Comparison of ENCODE assay signal across 17 cellular contexts in genomic region chr11:15093432-15093831, GRCh38. TPM values are rescaled to one million over a fixed set of nuclear protein-coding genes. Genes with fewer than 3 reads are reported as not detected.
DNase-seq lines count a peak whose midpoint lies in the region; ATAC-seq and TF ChIP-seq lines count a peak whose summit lies in the region.
"Had no signal": no experiment of that assay in that cellular context is flagged by ENCODE, and none has a peak within 500 bp of the region (broad histone marks: within the 10 kb centered on the region; RNA-seq: fewer than 3 reads in every experiment).

No MANE protein-coding gene starts in this region.

- WGBS in endodermal cell (ENCODE audit: insufficient coverage in 1 of 2, insufficient read length in 1 of 2), 2 experiments: 91 to 100% methylated on average over 2 of the region's 2 CpGs

- H3K36me3 ChIP-seq in endodermal cell (ENCODE audit: control insufficient read depth, insufficient read depth, low read length): no peaks in the 10 kb centered on the region
- H3K36me3 ChIP-seq: brain microvascular endothelial cell, MG63, thyroid gland had no signal

- TF ChIP-seq POLR2A in NB4 (IDR thresholded peaks at IDR 0.05; ENCODE audit: extremely low read depth, insufficient read length): no peak

- H3K27ac ChIP-seq in endodermal cell (ENCODE audit: low read depth, low read length): no peak overlapping the region
- H3K27ac ChIP-seq: brain microvascular endothelial cell, thyroid gland, VCaP had no signal

- peak; percentile 30 for DNase-seq in NB4 (ENCODE audit: low read depth)
- DNase-seq in NCI-H345 (lab: John Stamatoyannopoulos, UW): no peak
- DNase-seq in GM19240 (ENCODE audit: insufficient read length, low spot score): no peak
- no peak for DNase-seq in endodermal cell
- no peak for DNase-seq in AG20443 (ENCODE audit: low spot score)
- DNase-seq: brain microvascular endothelial cell; effector CD4-positive, alpha-beta T cell; left ventricle myocardium superior; MG63; SK-N-SH; thyroid gland had no signal

- no peaks in the 10 kb centered on the region for H3K4me1 ChIP-seq in endodermal cell (ENCODE audit: control insufficient read depth, insufficient read depth, low read length)
- H3K4me1 ChIP-seq: thyroid gland had no signal

- H3K9me3 Mint-ChIP-seq in endodermal cell: peaks cover 2% of the 10 kb centered on the region
- H3K9me3 Mint-ChIP-seq: nephron had no signal

- H3K4me1 Mint-ChIP-seq in endodermal cell: peaks cover 2% of the 10 kb centered on the region
- H3K4me1 Mint-ChIP-seq: nephron had no signal

- H3K4me3 ChIP-seq in NB4 (ENCODE audit: low read depth, low read length): no peak overlapping the region
- no peak overlapping the region for H3K4me3 ChIP-seq in endodermal cell (ENCODE audit: low read length)
- H3K4me3 ChIP-seq: MG63, thyroid gland had no signal

- H3K27me3 ChIP-seq in endodermal cell (ENCODE audit: control insufficient read depth, insufficient read depth, low read length, poor library complexity, severe bottlenecking): no peaks in the 10 kb centered on the region
- H3K27me3 ChIP-seq: brain microvascular endothelial cell, MG63, thyroid gland had no signal

- no peak for TF ChIP-seq CTCF in NB4 (IDR thresholded peaks at IDR 0.05; ENCODE audit: low read depth, low read length)
- no peak for TF ChIP-seq CTCF in endodermal cell (conservative IDR thresholded peaks at IDR 0.05)

- no peaks in the 10 kb centered on the region for H3K36me3 Mint-ChIP-seq in endodermal cell (ENCODE audit: low read depth)

- H3K27ac Mint-ChIP-seq in endodermal cell: no peak overlapping the region
- H3K27ac Mint-ChIP-seq: nephron had no signal

- peak; percentile 69 for ATAC-seq in GM18511 (IDR thresholded peaks at IDR 0.05; ENCODE audit: unreplicated experiment)
- ATAC-seq in GM19468 (IDR thresholded peaks at IDR 0.05; ENCODE audit: extremely low read depth, unreplicated experiment): peak; percentile 68
- ATAC-seq in HG02973 (IDR thresholded peaks at IDR 0.05; ENCODE audit: unreplicated experiment): peak; percentile 86
- ATAC-seq: left ventricle myocardium superior had no signal

- H3K4me3 Mint-ChIP-seq in endodermal cell: no peak overlapping the region
- H3K4me3 Mint-ChIP-seq: nephron had no signal

- H3K9ac ChIP-seq in endodermal cell (ENCODE audit: extremely low read depth, low read length, poor library complexity, severe bottlenecking): no peak overlapping the region
- H3K9ac ChIP-seq: SK-N-SH had no signal

- peaks cover 1% of the 10 kb centered on the region for H3K27me3 Mint-ChIP-seq in endodermal cell (ENCODE audit: insufficient read depth)

- no peaks in the 10 kb centered on the region for H3K9me3 ChIP-seq in endodermal cell (ENCODE audit: control insufficient read depth, low read length)
- H3K9me3 ChIP-seq: MG63, SK-N-SH, thyroid gland had no signal

RNA-seq across cellular contexts. Expression of gene CALCB, which starts 20.0 kb away (rescaled TPM):
- not detected for total RNA-seq in endodermal cell
- polyA plus RNA-seq in endodermal cell (2013, experiment 1 of 2): 2.1 TPM
- 1.9 TPM for polyA plus RNA-seq in endodermal cell (2013, experiment 2 of 2)
- total RNA-seq: HT-29, left ventricle myocardium superior had no signal

RNA-seq across cellular contexts. Expression of gene INSC, which starts 21.3 kb away (rescaled TPM):
- not detected for total RNA-seq in endodermal cell
- polyA plus RNA-seq in endodermal cell (2013, experiment 1 of 2): 5.0 TPM
- polyA plus RNA-seq in endodermal cell (2013, experiment 2 of 2): 4.2 TPM
- polyA plus RNA-seq: SK-N-SH had no signal
